ENCODE assay signal across 8 cellular contexts in the genomic region with DNA sequence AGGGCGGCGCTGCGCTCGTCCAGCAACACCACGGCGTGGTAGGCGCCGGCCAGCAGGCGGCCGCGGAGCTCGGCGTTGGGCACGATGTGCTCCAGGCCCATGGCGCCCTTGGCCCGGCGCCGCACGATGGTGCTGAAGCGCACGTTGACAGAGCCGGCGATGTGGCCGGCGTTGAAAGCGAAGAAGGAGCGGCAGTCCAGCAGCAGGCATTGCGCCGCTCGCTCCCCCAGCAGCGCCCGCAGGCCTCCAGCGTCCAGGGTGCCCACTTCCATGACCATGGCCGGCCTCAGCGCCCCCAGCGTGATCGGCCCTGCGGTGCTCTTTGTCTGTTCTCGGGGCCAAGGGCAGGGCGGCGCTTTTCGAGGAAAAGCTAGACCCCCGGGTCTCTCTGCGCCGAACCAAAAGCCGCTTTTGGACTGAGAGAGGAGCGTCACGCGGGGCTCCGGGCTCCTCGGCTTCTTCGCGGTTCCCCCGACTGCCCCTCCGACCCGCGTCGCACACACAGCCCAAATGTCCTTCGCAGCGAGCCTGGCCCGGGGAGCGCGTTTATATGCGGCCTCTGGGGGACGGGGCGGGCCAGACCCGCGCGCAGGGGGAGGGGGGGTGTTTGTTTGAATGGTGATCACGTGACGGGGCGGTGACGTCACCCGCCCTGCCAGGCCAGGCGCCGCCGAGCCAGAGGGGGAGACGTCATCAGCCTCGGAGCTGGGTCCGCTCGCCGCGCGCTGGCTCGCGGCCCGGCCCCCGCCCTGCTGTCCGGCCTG. TPM values are rescaled to one million over a fixed set of nuclear protein-coding genes. Genes with fewer than 3 reads are reported as not detected.
A peak's percentile ranks its signal among the peaks of the same experiment; 100 is the strongest.
DNase-seq lines count a peak whose midpoint lies in the region; TF ChIP-seq lines count a peak whose summit lies in the region.

A gene with protein sequence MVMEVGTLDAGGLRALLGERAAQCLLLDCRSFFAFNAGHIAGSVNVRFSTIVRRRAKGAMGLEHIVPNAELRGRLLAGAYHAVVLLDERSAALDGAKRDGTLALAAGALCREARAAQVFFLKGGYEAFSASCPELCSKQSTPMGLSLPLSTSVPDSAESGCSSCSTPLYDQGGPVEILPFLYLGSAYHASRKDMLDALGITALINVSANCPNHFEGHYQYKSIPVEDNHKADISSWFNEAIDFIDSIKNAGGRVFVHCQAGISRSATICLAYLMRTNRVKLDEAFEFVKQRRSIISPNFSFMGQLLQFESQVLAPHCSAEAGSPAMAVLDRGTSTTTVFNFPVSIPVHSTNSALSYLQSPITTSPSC (minus strand): TSS at position 521 of the 764 bp plus-strand sequence. CDS start 243 bp downstream, at position 278.

- H3K27ac Mint-ChIP-seq in neural crest cell (ENCODE audit: unreplicated experiment) = peak within 1 kb of the TSS; percentile 99

- H3K4me1 Mint-ChIP-seq in neural crest cell = peaks cover 51% of the 10 kb centered on the region

- intact Hi-C loops in stomach (cut with DNase I; ENCODE audit: low total_unique reads) = no loop called here

- H3K27me3 Mint-ChIP-seq in neural crest cell (ENCODE audit: low read depth) = peaks cover 4% of the 10 kb centered on the region

- H3K36me3 ChIP-seq in H7 (replicated peaks; ENCODE audit: control insufficient read depth, insufficient read depth, low read length) (peaks cover 13% of the 10 kb centered on the region), MG63 (peaks cover 40% of the 10 kb centered on the region), stomach (peaks cover 25 to 35% (median 28%) of the 10 kb centered on the region in 4 donors)

- peaks cover 2% of the 10 kb centered on the region; the same call in 1 of the 2 replicates for H3K9me3 ChIP-seq in MG63
- no peaks in the 10 kb centered on the region for H3K9me3 ChIP-seq in stomach

- in situ Hi-C loops in G401 (cut with HindIII; ENCODE audit: low sequenced_read_pairs) = no loop called here

- H3K4me3 Mint-ChIP-seq in neural crest cell = peak within 1 kb of the TSS; percentile 99

- TF ChIP-seq CTCF in fibroblast of villous mesenchyme (IDR thresholded peaks at IDR 0.05; ENCODE audit: insufficient read depth, low read depth, low read length) = peak; percentile 39
- peak; percentile 66 for TF ChIP-seq CTCF in neural crest cell (conservative IDR thresholded peaks at IDR 0.05)
- TF ChIP-seq CTCF in stomach (IDR thresholded peaks at IDR 0.05) = peak in 3 of 7 experiments; percentile 14 to 69 (median 24)

- peak; percentile 40 for TF ChIP-seq EP300 in stomach (IDR thresholded peaks at IDR 0.05)

- peak within 1 kb of the TSS; percentile 95 for H3K4me3 ChIP-seq in H7 (ENCODE audit: insufficient read depth, low read depth, low read length)
- H3K4me3 ChIP-seq in MG63 = peak within 1 kb of the TSS; percentile 96
- H3K4me3 ChIP-seq in fibroblast of villous mesenchyme (ENCODE audit: low read depth, low read length) = peak within 1 kb of the TSS; percentile 98
- H3K4me3 ChIP-seq in stomach = peak within 1 kb of the TSS; percentile 75 to 89 (median 81)

- H3K9me3 Mint-ChIP-seq in neural crest cell = no peaks in the 10 kb centered on the region

- peaks cover 3% of the 10 kb centered on the region; the same call in 1 of the 2 replicates for H3K27me3 ChIP-seq in H7 (ENCODE audit: control insufficient read depth, insufficient read depth, low read length)
- H3K27me3 ChIP-seq in MG63 = no peaks in the 10 kb centered on the region
- H3K27me3 ChIP-seq in stomach = no peaks in the 10 kb centered on the region

- TF ChIP-seq POLR2A in stomach (IDR thresholded peaks at IDR 0.05) = peak in 2 of 4 donors; percentile 100

- DNase-seq in G401 (ENCODE audit: low spot score) (peak; percentile 97), H7 (peak; percentile 99), MG63 (peak; percentile 99), SHP77 (lab: John Stamatoyannopoulos, UW) (peak; percentile 90 to 96), fibroblast of villous mesenchyme (ENCODE audit: low read depth) (peak; percentile 99), neural crest cell (ENCODE audit: low read depth, low spot score) (peak; percentile 95), stomach (peak; percentile 100)
- DNase-seq in activated gamma-delta T cell treated with anti-CD3 and anti-CD28 coated beads, Interleukin-2, amount 50 U/mL, for 16 hours (ENCODE audit: low read depth) = peak; percentile 96

- H3K27ac ChIP-seq in stomach = peak within 1 kb of the TSS; percentile 96 to 100 (median 99)

- H3K36me3 Mint-ChIP-seq in neural crest cell (ENCODE audit: low read depth) = peaks cover 3% of the 10 kb centered on the region

- WGBS in stomach, 5 donors = 0 to 5% (median 1%) methylated on average over 4 to 89 of the region's 89 CpGs

- H3K4me1 ChIP-seq in stomach = peaks cover 47 to 84% (median 65%) of the 10 kb centered on the region in 4 donors

RNA-seq across cellular contexts. Expression of the gene that starts here (rescaled TPM):
- total RNA-seq in G401 (2014; rRNA removed; shearing (Covaris generic)) = 36.6 and 39.1 TPM in 2 replicates
- total RNA-seq in H7 (2014; rRNA removed; shearing (Covaris generic)) = 11.5 and 15.4 TPM in 2 replicates
- 80.6 and 99.2 TPM in 2 replicates for total RNA-seq in MG63 (2014; rRNA removed; shearing (Covaris generic); ENCODE audit: low replicate concordance)
- 98.2 and 246 TPM in 2 replicates for total RNA-seq in fibroblast of villous mesenchyme
- total RNA-seq in neural crest cell = 20.6 and 20.9 TPM in 2 replicates
- 100 to 1,000 TPM; 167 to 690 (median 553) TPM for total RNA-seq in stomach
- 100 to 1,000 TPM in 1 of 3 donors, 10 to 100 TPM in 2; 76.4 to 136 (median 81.9) TPM for polyA plus RNA-seq in stomach

Comparison
In these comparisons a context has a peak if more than half of its experiments do, and no peak if none do; other contexts are left out.
1. Peak in every context shown above with its lines: DNase-seq, H3K4me3 ChIP-seq and H3K27ac ChIP-seq.